In the genomic region with DNA sequence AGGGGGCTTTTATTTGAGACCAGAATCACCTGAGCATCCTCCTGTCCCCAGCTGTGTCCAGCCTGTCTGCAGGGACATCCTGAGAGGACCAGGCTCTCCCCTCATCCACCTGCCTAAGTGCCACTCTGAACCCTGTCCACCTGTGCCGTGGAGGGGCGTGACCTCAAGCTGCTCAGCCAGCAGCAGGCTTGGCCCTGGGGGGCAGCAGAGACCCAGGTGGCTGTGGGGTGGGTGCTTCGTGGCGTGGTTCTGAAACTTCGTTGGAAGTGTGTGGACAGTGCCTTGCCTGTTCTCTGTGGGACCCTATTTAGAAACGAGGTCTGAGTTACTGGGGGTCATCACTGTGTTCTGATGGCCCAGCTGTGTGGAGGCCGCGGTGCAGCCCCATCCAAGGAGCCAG, we compare ENCODE assay signal across 9 cellular contexts.
"Had no signal": no experiment of that assay in that cellular context is flagged by ENCODE, and none has a peak within 500 bp of the region (broad histone marks: within the 10 kb centered on the region; RNA-seq: fewer than 3 reads in every experiment).

No MANE protein-coding gene starts in this region.

- H3K27me3 Mint-ChIP-seq: IgD-negative memory B cell had no signal

- H2AFZ ChIP-seq: GM23248 had no signal

- H3K36me3 Mint-ChIP-seq: IgD-negative memory B cell had no signal

- H3K4me1 ChIP-seq: HAP-1 had no signal

- H3K27ac Mint-ChIP-seq: HFFc6, IgD-negative memory B cell had no signal

- H3K27ac ChIP-seq: GM23248, KMS-11 had no signal

- H3K4me3 ChIP-seq: GM23248, HAP-1 had no signal

- H3K4me3 Mint-ChIP-seq: HFFc6, IgD-negative memory B cell had no signal

- DNase-seq: GM23248, GOT3, H7, HFFc6, KBM-7 had no signal

- H3K4me2 ChIP-seq: KMS-11 had no signal

- ATAC-seq: HCT116 had no signal

- H3K9me3 Mint-ChIP-seq: HFFc6, IgD-negative memory B cell had no signal

- H3K9ac ChIP-seq: GM23248, KMS-11 had no signal

- H3K9me3 ChIP-seq: HAP-1 had no signal
